Comparison of ENCODE assay signal across 8 cellular contexts in genomic region chrX:67543818-67544217, GRCh38. TPM values are rescaled to one million over a fixed set of nuclear protein-coding genes. Genes with fewer than 3 reads are reported as not detected.
DNase-seq lines count a peak whose midpoint lies in the region; ATAC-seq, FAIRE-seq and TF ChIP-seq lines count a peak whose summit lies in the region.

AR (plus strand) TSS chrX:67544021; CDS start chrX:67545147, 1,126 bp downstream.

- peak within 1 kb of the TSS; percentile 55 for H2AFZ ChIP-seq in mammary epithelial cell (ENCODE audit: low read depth, low read length)

- H3K4me2 ChIP-seq in mammary epithelial cell (ENCODE audit: insufficient read depth, low read depth, low read length): peak within 1 kb of the TSS; percentile 63

- intact Hi-C loops in mammary epithelial cell (cut with micrococcal nuclease): no loop called here

- no peaks in the 10 kb centered on the region for H3K79me2 ChIP-seq in mammary epithelial cell (ENCODE audit: insufficient read depth, low read length)

- H3K4me3 ChIP-seq in mammary epithelial cell (replicated peaks in 1 of 3; ENCODE audit: insufficient read depth in 1 of 3, low read depth in 2 of 3, low read length in 3 of 3): peak within 1 kb of the TSS in 2 of 3 experiments; percentile 5 to 22

- TF ChIP-seq POLR2A in GM12892 (IDR thresholded peaks at IDR 0.05; ENCODE audit: low read depth, low read length): no peak

- no peak for TF ChIP-seq CTCF in mammary epithelial cell (conservative IDR thresholded peaks at IDR 0.05 in 1 of 2, IDR thresholded peaks at IDR 0.05 in 1 of 2; ENCODE audit: extremely low read depth in 1 of 2, insufficient read depth in 1 of 2, low read depth in 1 of 2, low read length in 2 of 2)

- H4K20me1 ChIP-seq in mammary epithelial cell (ENCODE audit: insufficient read depth, low read length): no peaks in the 10 kb centered on the region

- no peak within 1 kb of the TSS for H3K9ac ChIP-seq in mammary epithelial cell (ENCODE audit: insufficient read depth, low read length)

- no peak for FAIRE-seq in GM12892 (lab: Jason Lieb, UNC)

- peak; percentile 25 for DNase-seq in NCI-H748 (lab: John Stamatoyannopoulos, UW; ENCODE audit: unreplicated experiment)
- no peak for DNase-seq in NCI-H748 treated with DMSO at 0.1 percent for 48 hours (lab: John Stamatoyannopoulos, UW)
- no peak for DNase-seq in mammary epithelial cell
- peak; percentile 59 for DNase-seq in kidney tubule cell (ENCODE audit: low spot score)
- peak in 30 of 49 donors; percentile 0 to 45 (median 4) for DNase-seq in substantia nigra (lab: John Stamatoyannopoulos, UW)
- no peak for DNase-seq in GM12892 (ENCODE audit: insufficient read length)
- no peak for DNase-seq in stimulated activated CD4-positive, alpha-beta T cell treated with anti-CD3 and anti-CD28 coated beads, Interleukin-12 subunit alpha, Interleukin-12 subunit beta, amount 100 ng/mL, for 4 hours

- no TSS peak for BruUV-seq in mammary epithelial cell (replicated peaks; lab: Mats Ljungman, UMichigan)

- H3K27ac ChIP-seq in mammary epithelial cell (ENCODE audit: insufficient read depth, low read depth, low read length) (no peak within 1 kb of the TSS), substantia nigra (ENCODE audit: low read depth, low read length, poor library complexity, severe bottlenecking) (no peak within 1 kb of the TSS)

- no peaks in the 10 kb centered on the region for H3K36me3 ChIP-seq in mammary epithelial cell (ENCODE audit: insufficient read depth, low read length)

- no peaks in the 10 kb centered on the region for H3K4me1 ChIP-seq in mammary epithelial cell (ENCODE audit: insufficient read depth, low read length)

- no peaks in the 10 kb centered on the region for H3K9me3 ChIP-seq in mammary epithelial cell (replicated peaks; ENCODE audit: insufficient read depth, low read length)

- H3K27me3 ChIP-seq in mammary epithelial cell (ENCODE audit: insufficient read depth, low read length): peaks cover 19% of the 10 kb centered on the region

- no peak for ATAC-seq in GM19467 (IDR thresholded peaks at IDR 0.05; ENCODE audit: unreplicated experiment)

- CTCF ChIA-PET in mammary epithelial cell (lab: Charles Lee; ENCODE audit: low non-redundant PET): interaction anchor here (0.6 kb wide), 1 partner anchor 618 kb away, joined by 20 read pairs; no protein-coding TSS in a partner anchor

- dilution Hi-C loops in mammary epithelial cell (cut with HindIII; ENCODE audit: low sequenced_read_pairs): no loop called here

- no CpG with 5 or more reads among the region's 30 CpGs for WGBS in mammary epithelial cell (ENCODE audit: low coverage, missing lambda C conversion rate)

- in situ Hi-C loops in mammary epithelial cell (cut with MboI; ENCODE audit: low sequenced_read_pairs in 2 of 2): no loop called here

RNA-seq across cellular contexts. Expression of gene AR, which starts in this region (rescaled TPM):
- under 1 TPM in 1 of 2 donors, not detected in 1; under 0.01 TPM for total RNA-seq in mammary epithelial cell
- under 0.01 TPM for polyA plus RNA-seq in mammary epithelial cell
- not detected for polyA minus RNA-seq in mammary epithelial cell
- polyA plus RNA-seq in GM12892 (2012; ENCODE audit: missing spikeins): not detected

Comparison
In these comparisons a context has a peak if more than half of its experiments do, and no peak if none do; other contexts are left out.
1. DNase-seq: peak in NCI-H748 (single experiment), kidney tubule cell (single experiment) and substantia nigra (30 of 49); none in NCI-H748 treated with DMSO at 0.1 percent for 48 hours (single experiment), mammary epithelial cell (single experiment), GM12892 (single experiment) and stimulated activated CD4-positive, alpha-beta T cell treated with anti-CD3 and anti-CD28 coated beads, Interleukin-12 subunit alpha, Interleukin-12 subunit beta, amount 100 ng/mL, for 4 hours (single experiment).